In genomic region chrX:150152036-150152435, GRCh38 we compare ENCODE assay signal across 8 cellular contexts.
"Had no signal": no experiment of that assay in that cellular context is flagged by ENCODE, and none has a peak within 500 bp of the region (broad histone marks: within the 10 kb centered on the region; RNA-seq: fewer than 3 reads in every experiment).

No MANE protein-coding gene starts in this region.

- H2AFZ ChIP-seq: GM23248 had no signal

- H3K4me3 Mint-ChIP-seq: HFFc6, IgD-negative memory B cell had no signal

- H3K36me3 Mint-ChIP-seq: IgD-negative memory B cell had no signal

- H3K27me3 Mint-ChIP-seq: IgD-negative memory B cell had no signal

- H3K27ac Mint-ChIP-seq: HFFc6, IgD-negative memory B cell had no signal

- H3K4me1 ChIP-seq: HAP-1 had no signal

- H3K9me3 Mint-ChIP-seq: HFFc6, IgD-negative memory B cell had no signal

- H3K27ac ChIP-seq: GM23248 had no signal

- H3K9me3 ChIP-seq: HAP-1 had no signal

- ATAC-seq: HCT116 had no signal

- H3K9ac ChIP-seq: GM23248 had no signal

- H3K4me1 Mint-ChIP-seq: IgD-negative memory B cell had no signal

- H3K4me3 ChIP-seq: GM23248, HAP-1 had no signal

- H3K36me3 ChIP-seq: HAP-1 had no signal

- DNase-seq: GM23248, GOT3, H7, HFFc6, KBM-7 had no signal
